Comparison of ENCODE assay signal across 30 cellular contexts in genomic region chr16:10708969-10709368, GRCh38. TPM values are rescaled to one million over a fixed set of nuclear protein-coding genes. Genes with fewer than 3 reads are reported as not detected.
"Had no signal": no experiment of that assay in that cellular context is flagged by ENCODE, and none has a peak within 500 bp of the region (broad histone marks: within the 10 kb centered on the region; RNA-seq: fewer than 3 reads in every experiment).

No MANE protein-coding gene starts in this region.

- H3K9me3 ChIP-seq: ascending aorta, body of pancreas, MG63 had no signal

- H3K9me3 Mint-ChIP-seq: activated naive CD4-positive, alpha-beta T cell treated with anti-CD3 and anti-CD28 coated beads, Interleukin-2, amount 50 U/mL, for 24 hours; activated naive CD8-positive, alpha-beta T cell treated with anti-CD3 and anti-CD28 coated beads, Interleukin-2, amount 50 U/mL, for 24 hours; activated T-cell treated with anti-CD3 and anti-CD28 coated beads, Interleukin-2, amount 50 U/mL, for 24 hours; activated T-helper 1 cell treated with anti-CD3 and anti-CD28 coated beads, Interleukin-12 subunit alpha, Interleukin-12 subunit beta, Interleukin-2, Interleukin-4 antibody, amounts not matched to agents 30 ng/mL and 10 ng/mL and 1 ng/mL, durations not matched to agents 14 hours and 24 hours and 36 hours; IgD-negative memory B cell; T-cell had no signal

- H3K27ac ChIP-seq: ascending aorta, body of pancreas, VCaP had no signal

- ATAC-seq: activated CD8-positive, alpha-beta memory T cell treated with anti-CD3 and anti-CD28 coated beads, Interleukin-2, amount 10 ng/mL, durations not matched to agents 7 days and 5 days; activated naive CD8-positive, alpha-beta T cell treated with anti-CD3 and anti-CD28 coated beads, Interleukin-2, amount 50 U/mL, for 24 hours; body of pancreas; T-cell had no signal

- DNase-seq: activated CD4-positive, CD25-positive, alpha-beta regulatory T cell; activated CD8-positive, alpha-beta memory T cell treated with anti-CD3 and anti-CD28 coated beads, Interleukin-2, amount 10 ng/mL, durations not matched to agents 7 days and 5 days; activated effector memory CD4-positive, alpha-beta T cell treated with Interleukin-2 at 50 U/mL for 16 hours; activated naive CD4-positive, alpha-beta T cell; activated naive CD8-positive, alpha-beta T cell treated with anti-CD3 and anti-CD28 coated beads, Interleukin-2, amount 50 U/mL, for 24 hours; activated T-cell treated with anti-CD3 and anti-CD28 coated beads, Interleukin-2, amount 50 U/mL, for 24 hours; amniotic stem cell; body of pancreas; KG1; MG63; MV-4-11; NCI-H1092 treated with DMSO at 0.1 percent for 48 hours; NCI-H1417 treated with DMSO at 0.1 percent for 48 hours; NCI-H1694; NCI-H2029 treated with DMSO at 0.1 percent for 48 hours; NCI-H345; NCI-H510A; NCI-H526 treated with DMSO at 0.1 percent for 48 hours; NK-92 treated with Interleukin-12 subunit alpha and Interleukin-12 subunit beta, amount 100 ng/mL, for 24 hours; SIG-M5; T-cell; T-helper 2 cell; T1000 had no signal

- H3K4me3 ChIP-seq: ascending aorta, body of pancreas, MG63 had no signal

- H3K27ac Mint-ChIP-seq: activated CD8-positive, alpha-beta memory T cell treated with anti-CD3 and anti-CD28 coated beads, Interleukin-2, amount 10 ng/mL, durations not matched to agents 7 days and 5 days; activated naive CD4-positive, alpha-beta T cell treated with anti-CD3 and anti-CD28 coated beads, Interleukin-2, amount 50 U/mL, for 24 hours; activated naive CD8-positive, alpha-beta T cell treated with anti-CD3 and anti-CD28 coated beads, Interleukin-2, amount 50 U/mL, for 24 hours; activated T-cell treated with anti-CD3 and anti-CD28 coated beads, Interleukin-2, amount 50 U/mL, for 24 hours; activated T-helper 1 cell treated with anti-CD3 and anti-CD28 coated beads, Interleukin-12 subunit alpha, Interleukin-12 subunit beta, Interleukin-2, Interleukin-4 antibody, amounts not matched to agents 30 ng/mL and 10 ng/mL and 1 ng/mL, durations not matched to agents 14 hours and 24 hours and 36 hours; IgD-negative memory B cell; T-cell had no signal

- H3K4me1 ChIP-seq: ascending aorta, body of pancreas had no signal

- H3K36me3 Mint-ChIP-seq: activated CD8-positive, alpha-beta memory T cell treated with anti-CD3 and anti-CD28 coated beads, Interleukin-2, amount 10 ng/mL, durations not matched to agents 7 days and 5 days; activated naive CD4-positive, alpha-beta T cell treated with anti-CD3 and anti-CD28 coated beads, Interleukin-2, amount 50 U/mL, for 24 hours; IgD-negative memory B cell; T-cell had no signal

- H3K27me3 ChIP-seq: ascending aorta, body of pancreas had no signal

- H3K36me3 ChIP-seq: ascending aorta, MG63 had no signal

- FAIRE-seq: TTC549 had no signal

RNA-seq across cellular contexts. Expression of gene TEKT5, which starts 14.2 kb away (rescaled TPM):
- total RNA-seq: activated T-helper 1 cell treated with anti-CD3 and anti-CD28 coated beads, Interleukin-12 subunit alpha, Interleukin-12 subunit beta, Interleukin-2, Interleukin-4 antibody, amounts not matched to agents 30 ng/mL and 10 ng/mL and 1 ng/mL, durations not matched to agents 14 hours and 24 hours and 36 hours; ascending aorta; body of pancreas; LHCN-M2; T-cell had no signal
- polyA plus RNA-seq: IgD-negative memory B cell had no signal
